ENCODE assay signal across 21 cellular contexts in genomic region chr1:31681421-31681820, GRCh38. TPM values are rescaled to one million over a fixed set of nuclear protein-coding genes. Genes with fewer than 3 reads are reported as not detected.
"Had no signal": no experiment of that assay in that cellular context is flagged by ENCODE, and none has a peak within 500 bp of the region (broad histone marks: within the 10 kb centered on the region; RNA-seq: fewer than 3 reads in every experiment).

No MANE protein-coding gene starts in this region.

- DNase-seq: activated CD4-positive, alpha-beta T cell treated with anti-CD3 and anti-CD28 coated beads, Interleukin-2, amount 10 ng/mL, durations not matched to agents 24 days and 14 days; activated CD8-positive, alpha-beta T cell treated with anti-CD3 and anti-CD28 coated beads, Interleukin-2, amount 10 ng/mL, durations not matched to agents 7 days and 5 days; activated naive CD4-positive, alpha-beta T cell treated with anti-CD3 and anti-CD28 coated beads for 36 hours; activated T-cell treated with anti-CD3 and anti-CD28 coated beads, Interleukin-2, amount 50 U/mL, for 24 hours; cerebellar nuclear complex; effector CD8-positive, alpha-beta T cell; immature natural killer cell; kidney glomerular epithelial cell; left ventricle myocardium superior; natural killer cell; nucleus accumbens; stimulated activated CD4-positive, alpha-beta T cell treated with anti-CD3 and anti-CD28 coated beads, Interleukin-4, amount 100 ng/mL, for 24 hours; stomach; T1000; testis had no signal

- H3K36me3 Mint-ChIP-seq: immature natural killer cell; memory B cell; natural killer cell; stimulated activated effector memory CD8-positive, alpha-beta T cell treated with anti-CD3 and anti-CD28 coated beads, Interleukin-12 subunit alpha, Interleukin-12 subunit beta, amount 100 ng/mL, for 72 hours had no signal

- H3K4me3 ChIP-seq: breast epithelium, stomach, testis had no signal

- H3K36me3 ChIP-seq: breast epithelium had no signal

- H3K27ac Mint-ChIP-seq: activated CD4-positive, alpha-beta T cell treated with anti-CD3 and anti-CD28 coated beads, Interleukin-2, amount 10 ng/mL, durations not matched to agents 24 days and 14 days; activated CD8-positive, alpha-beta T cell treated with anti-CD3 and anti-CD28 coated beads, Interleukin-2, amount 10 ng/mL, durations not matched to agents 7 days and 5 days; activated naive CD4-positive, alpha-beta T cell treated with anti-CD3 and anti-CD28 coated beads for 36 hours; activated T-cell treated with anti-CD3 and anti-CD28 coated beads, Interleukin-2, amount 50 U/mL, for 24 hours; activated T-helper 2 cell treated with anti-CD3 and anti-CD28 coated beads, Interferon-gamma antibody, Interleukin-2, Interleukin-4, amounts not matched to agents 10 μg/mL and 5 μg/mL and 100 μg/mL, durations not matched to agents 14 hours and 24 hours and 36 hours; dendritic cell treated with granulocyte-macrophage colony-stimulating factor and Interleukin-4, amounts not matched to agents 40 ng/mL and 50 ng/mL, for 4 days; immature natural killer cell; memory B cell; natural killer cell had no signal

- H3K4me3 Mint-ChIP-seq: activated CD4-positive, alpha-beta T cell treated with anti-CD3 and anti-CD28 coated beads, Interleukin-2, amount 10 ng/mL, durations not matched to agents 24 days and 14 days; activated CD8-positive, alpha-beta T cell treated with anti-CD3 and anti-CD28 coated beads, Interleukin-2, amount 10 ng/mL, durations not matched to agents 7 days and 5 days; activated naive CD4-positive, alpha-beta T cell treated with anti-CD3 and anti-CD28 coated beads for 36 hours; activated T-cell treated with anti-CD3 and anti-CD28 coated beads, Interleukin-2, amount 50 U/mL, for 24 hours; dendritic cell treated with granulocyte-macrophage colony-stimulating factor and Interleukin-4, amounts not matched to agents 40 ng/mL and 50 ng/mL, for 4 days; immature natural killer cell; memory B cell; natural killer cell; stimulated activated effector memory CD8-positive, alpha-beta T cell treated with anti-CD3 and anti-CD28 coated beads, Interleukin-12 subunit alpha, Interleukin-12 subunit beta, amount 100 ng/mL, for 72 hours had no signal

- H3K27ac ChIP-seq: breast epithelium, testis had no signal

- H3K4me1 ChIP-seq: breast epithelium, testis had no signal

- H3K9me3 Mint-ChIP-seq: activated CD4-positive, alpha-beta T cell treated with anti-CD3 and anti-CD28 coated beads, Interleukin-2, amount 10 ng/mL, durations not matched to agents 24 days and 14 days; activated naive CD4-positive, alpha-beta T cell treated with anti-CD3 and anti-CD28 coated beads for 36 hours; activated T-cell treated with anti-CD3 and anti-CD28 coated beads, Interleukin-2, amount 50 U/mL, for 24 hours; activated T-helper 2 cell treated with anti-CD3 and anti-CD28 coated beads, Interferon-gamma antibody, Interleukin-2, Interleukin-4, amounts not matched to agents 10 μg/mL and 5 μg/mL and 100 μg/mL, durations not matched to agents 14 hours and 24 hours and 36 hours; dendritic cell treated with granulocyte-macrophage colony-stimulating factor and Interleukin-4, amounts not matched to agents 40 ng/mL and 50 ng/mL, for 4 days; immature natural killer cell; memory B cell; natural killer cell; stimulated activated effector memory CD8-positive, alpha-beta T cell treated with anti-CD3 and anti-CD28 coated beads, Interleukin-12 subunit alpha, Interleukin-12 subunit beta, amount 100 ng/mL, for 72 hours had no signal

- H3K27me3 ChIP-seq: breast epithelium, stomach, testis had no signal

- H3K9me3 ChIP-seq: breast epithelium, stomach, testis had no signal

- ATAC-seq: activated CD8-positive, alpha-beta T cell treated with anti-CD3 and anti-CD28 coated beads, Interleukin-2, amount 10 ng/mL, durations not matched to agents 7 days and 5 days; left ventricle myocardium superior; natural killer cell; sciatic nerve; stimulated activated effector memory CD8-positive, alpha-beta T cell treated with anti-CD3 and anti-CD28 coated beads, Interleukin-12 subunit alpha, Interleukin-12 subunit beta, amount 100 ng/mL, for 72 hours had no signal

- H3K4me1 Mint-ChIP-seq: activated CD4-positive, alpha-beta T cell treated with anti-CD3 and anti-CD28 coated beads, Interleukin-2, amount 10 ng/mL, durations not matched to agents 24 days and 14 days; memory B cell; stimulated activated effector memory CD8-positive, alpha-beta T cell treated with anti-CD3 and anti-CD28 coated beads, Interleukin-12 subunit alpha, Interleukin-12 subunit beta, amount 100 ng/mL, for 72 hours had no signal

RNA-seq across cellular contexts. Expression of gene COL16A1, which starts 22.4 kb away (rescaled TPM):
- total RNA-seq: activated CD4-positive, alpha-beta T cell treated with anti-CD3 and anti-CD28 coated beads, Interleukin-2, amount 10 ng/mL, durations not matched to agents 24 days and 14 days; activated CD8-positive, alpha-beta T cell treated with anti-CD3 and anti-CD28 coated beads, Interleukin-2, amount 10 ng/mL, durations not matched to agents 7 days and 5 days; activated T-helper 2 cell treated with anti-CD3 and anti-CD28 coated beads, Interferon-gamma antibody, Interleukin-2, Interleukin-4, amounts not matched to agents 10 μg/mL and 5 μg/mL and 100 μg/mL, durations not matched to agents 14 hours and 24 hours and 36 hours had no signal
- polyA plus RNA-seq: immature natural killer cell had no signal
